In genomic region chr14:64720190-64720589, GRCh38 we compare ENCODE assay signal across 1 cellular context.
TF ChIP-seq lines count a peak whose summit lies in the region.

No MANE protein-coding gene starts in this region.

TF ChIP-seq in HEK293, 187 proteins besides CTCF, POLR2A, EP300 and RAD21 (continued from another document and continues in another):
- TF ChIP-seq ZBTB1 (tag by site-specific recombination; IDR thresholded peaks at IDR 0.05) (no peak), ZNF221 (tag by site-specific recombination; IDR thresholded peaks at IDR 0.05; ENCODE audit: borderline replicate concordance) (no peak), ZNF48 (tag by site-specific recombination; IDR thresholded peaks at IDR 0.05) (no peak), TCF7L2 (IDR thresholded peaks at IDR 0.05; ENCODE audit: borderline replicate concordance, low read depth, low read length) (no peak), ZNF366 (tag by site-specific recombination; conservative IDR thresholded peaks at IDR 0.05) (peak; percentile 66; the same call in 1 of the 2 replicates), ZNF548 (tag by site-specific recombination; IDR thresholded peaks at IDR 0.05) (no peak), ZNF184 (tag by site-specific recombination; IDR thresholded peaks at IDR 0.05) (no peak), ZNF664 (tag by site-specific recombination; IDR thresholded peaks at IDR 0.05) (peak; percentile 98), ZNF792 (tag by site-specific recombination; IDR thresholded peaks at IDR 0.05) (0 out of 2 replicates have a peak, but pooled peaks have one; percentile 51), ZNF426 (tag by site-specific recombination; IDR thresholded peaks at IDR 0.05) (no peak), ZNF394 (tag by site-specific recombination; IDR thresholded peaks at IDR 0.05; ENCODE audit: borderline replicate concordance) (no peak), ZNF202 (tag by site-specific recombination; IDR thresholded peaks at IDR 0.05; ENCODE audit: borderline replicate concordance) (no peak), ZNF350 (tag by site-specific recombination; IDR thresholded peaks at IDR 0.05) (no peak), SP3 (tag by site-specific recombination; IDR thresholded peaks at IDR 0.05) (no peak), ZNF76 (tag by site-specific recombination; IDR thresholded peaks at IDR 0.05; ENCODE audit: borderline replicate concordance, low read depth) (no peak), ZNF266 (tag by site-specific recombination; IDR thresholded peaks at IDR 0.05; ENCODE audit: low read depth) (no peak), ZIC2 (tag by site-specific recombination; IDR thresholded peaks at IDR 0.05) (peak; percentile 92), MEIS1 (CRISPR knock-in tag; IDR thresholded peaks at IDR 0.05; ENCODE audit: borderline replicate concordance) (no peak), ZNF404 (tag by site-specific recombination; IDR thresholded peaks at IDR 0.05) (no peak), ZNF549 (tag by site-specific recombination; IDR thresholded peaks at IDR 0.05) (no peak), SETDB1 (IDR thresholded peaks at IDR 0.05; ENCODE audit: insufficient read length, low read length) (no peak), BCL11B (tag by site-specific recombination; IDR thresholded peaks at IDR 0.05; ENCODE audit: low read depth) (no peak), ZNF175 (tag by site-specific recombination; IDR thresholded peaks at IDR 0.05) (no peak), ZBTB49 (tag by site-specific recombination; IDR thresholded peaks at IDR 0.05; ENCODE audit: low read depth) (no peak), KLF17 (tag by site-specific recombination; IDR thresholded peaks at IDR 0.05) (peak; percentile 66; the same call in 1 of the 2 replicates), GLIS2 (tag by site-specific recombination; IDR thresholded peaks at IDR 0.05) (no peak), ZNF560 (tag by site-specific recombination; IDR thresholded peaks at IDR 0.05; ENCODE audit: borderline replicate concordance) (no peak), ZNF701 (tag by site-specific recombination; IDR thresholded peaks at IDR 0.05) (no peak), ZNF707 (tag by site-specific recombination; IDR thresholded peaks at IDR 0.05) (no peak), HOXA7 (CRISPR knock-in tag; IDR thresholded peaks at IDR 0.05; ENCODE audit: borderline replicate concordance) (no peak), ELK4 (IDR thresholded peaks at IDR 0.05; ENCODE audit: borderline replicate concordance, low read depth, low read length) (no peak), ZBTB48 (tag by site-specific recombination; IDR thresholded peaks at IDR 0.05) (no peak), AEBP2 (tag by site-specific recombination; IDR thresholded peaks at IDR 0.05; ENCODE audit: borderline replicate concordance) (no peak), ZBTB44 (tag by site-specific recombination; IDR thresholded peaks at IDR 0.05) (no peak), PRDM1 (tag by site-specific recombination; IDR thresholded peaks at IDR 0.05) (no peak; the same call in 1 of the 2 replicates), ZNF558 (tag by site-specific recombination; IDR thresholded peaks at IDR 0.05) (no peak), HOXC10 (CRISPR knock-in tag; IDR thresholded peaks at IDR 0.05) (no peak), WT1 (tag by site-specific recombination; IDR thresholded peaks at IDR 0.05) (no peak; the same call in 1 of the 2 replicates), ZSCAN5A (tag by site-specific recombination; IDR thresholded peaks at IDR 0.05) (no peak), ZNF354C (tag by site-specific recombination; IDR thresholded peaks at IDR 0.05; ENCODE audit: borderline replicate concordance, low read depth) (no peak), KLF1 (tag by site-specific recombination; IDR thresholded peaks at IDR 0.05) (no peak), ZNF776 (tag by site-specific recombination; IDR thresholded peaks at IDR 0.05; ENCODE audit: borderline replicate concordance) (no peak), KLF7 (tag by site-specific recombination; IDR thresholded peaks at IDR 0.05; ENCODE audit: borderline replicate concordance) (no peak), GLIS1 (tag by site-specific recombination; IDR thresholded peaks at IDR 0.05) (peak; percentile 52; the same call in 1 of the 2 replicates)
- TF ChIP-seq, protein P1, sequence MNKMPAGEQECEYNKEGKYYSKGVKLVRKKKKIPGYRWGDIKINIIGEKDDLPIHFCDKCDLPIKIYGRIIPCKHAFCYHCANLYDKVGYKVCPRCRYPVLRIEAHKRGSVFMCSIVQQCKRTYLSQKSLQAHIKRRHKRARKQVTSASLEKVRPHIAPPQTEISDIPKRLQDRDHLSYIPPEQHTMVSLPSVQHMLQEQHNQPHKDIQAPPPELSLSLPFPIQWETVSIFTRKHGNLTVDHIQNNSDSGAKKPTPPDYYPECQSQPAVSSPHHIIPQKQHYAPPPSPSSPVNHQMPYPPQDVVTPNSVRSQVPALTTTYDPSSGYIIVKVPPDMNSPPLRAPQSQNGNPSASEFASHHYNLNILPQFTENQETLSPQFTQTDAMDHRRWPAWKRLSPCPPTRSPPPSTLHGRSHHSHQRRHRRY (tag by site-specific recombination; IDR thresholded peaks at IDR 0.05): no peak
- TF ChIP-seq, protein P2, sequence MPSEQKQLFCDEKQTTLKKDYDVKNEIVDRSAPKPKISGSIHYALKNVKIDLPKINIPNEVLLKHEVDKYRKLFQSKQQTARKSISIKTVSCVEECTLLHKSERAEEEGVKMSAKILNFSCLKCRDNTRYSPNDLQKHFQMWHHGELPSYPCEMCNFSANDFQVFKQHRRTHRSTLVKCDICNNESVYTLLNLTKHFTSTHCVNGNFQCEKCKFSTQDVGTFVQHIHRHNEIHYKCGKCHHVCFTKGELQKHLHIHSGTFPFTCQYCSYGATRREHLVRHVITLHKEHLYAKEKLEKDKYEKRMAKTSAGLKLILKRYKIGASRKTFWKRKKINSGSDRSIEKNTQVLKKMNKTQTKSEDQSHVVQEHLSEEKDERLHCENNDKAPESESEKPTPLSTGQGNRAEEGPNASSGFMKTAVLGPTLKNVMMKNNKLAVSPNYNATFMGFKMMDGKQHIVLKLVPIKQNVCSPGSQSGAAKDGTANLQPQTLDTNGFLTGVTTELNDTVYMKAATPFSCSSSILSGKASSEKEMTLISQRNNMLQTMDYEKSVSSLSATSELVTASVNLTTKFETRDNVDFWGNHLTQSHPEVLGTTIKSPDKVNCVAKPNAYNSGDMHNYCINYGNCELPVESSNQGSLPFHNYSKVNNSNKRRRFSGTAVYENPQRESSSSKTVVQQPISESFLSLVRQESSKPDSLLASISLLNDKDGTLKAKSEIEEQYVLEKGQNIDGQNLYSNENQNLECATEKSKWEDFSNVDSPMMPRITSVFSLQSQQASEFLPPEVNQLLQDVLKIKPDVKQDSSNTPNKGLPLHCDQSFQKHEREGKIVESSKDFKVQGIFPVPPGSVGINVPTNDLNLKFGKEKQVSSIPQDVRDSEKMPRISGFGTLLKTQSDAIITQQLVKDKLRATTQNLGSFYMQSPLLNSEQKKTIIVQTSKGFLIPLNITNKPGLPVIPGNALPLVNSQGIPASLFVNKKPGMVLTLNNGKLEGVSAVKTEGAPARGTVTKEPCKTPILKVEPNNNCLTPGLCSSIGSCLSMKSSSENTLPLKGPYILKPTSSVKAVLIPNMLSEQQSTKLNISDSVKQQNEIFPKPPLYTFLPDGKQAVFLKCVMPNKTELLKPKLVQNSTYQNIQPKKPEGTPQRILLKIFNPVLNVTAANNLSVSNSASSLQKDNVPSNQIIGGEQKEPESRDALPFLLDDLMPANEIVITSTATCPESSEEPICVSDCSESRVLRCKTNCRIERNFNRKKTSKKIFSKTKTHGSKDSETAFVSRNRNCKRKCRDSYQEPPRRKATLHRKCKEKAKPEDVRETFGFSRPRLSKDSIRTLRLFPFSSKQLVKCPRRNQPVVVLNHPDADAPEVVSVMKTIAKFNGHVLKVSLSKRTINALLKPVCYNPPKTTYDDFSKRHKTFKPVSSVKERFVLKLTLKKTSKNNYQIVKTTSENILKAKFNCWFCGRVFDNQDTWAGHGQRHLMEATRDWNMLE (tag by site-specific recombination; conservative IDR thresholded peaks at IDR 0.05; ENCODE audit: low read depth): no peak
- TF ChIP-seq, protein P3, sequence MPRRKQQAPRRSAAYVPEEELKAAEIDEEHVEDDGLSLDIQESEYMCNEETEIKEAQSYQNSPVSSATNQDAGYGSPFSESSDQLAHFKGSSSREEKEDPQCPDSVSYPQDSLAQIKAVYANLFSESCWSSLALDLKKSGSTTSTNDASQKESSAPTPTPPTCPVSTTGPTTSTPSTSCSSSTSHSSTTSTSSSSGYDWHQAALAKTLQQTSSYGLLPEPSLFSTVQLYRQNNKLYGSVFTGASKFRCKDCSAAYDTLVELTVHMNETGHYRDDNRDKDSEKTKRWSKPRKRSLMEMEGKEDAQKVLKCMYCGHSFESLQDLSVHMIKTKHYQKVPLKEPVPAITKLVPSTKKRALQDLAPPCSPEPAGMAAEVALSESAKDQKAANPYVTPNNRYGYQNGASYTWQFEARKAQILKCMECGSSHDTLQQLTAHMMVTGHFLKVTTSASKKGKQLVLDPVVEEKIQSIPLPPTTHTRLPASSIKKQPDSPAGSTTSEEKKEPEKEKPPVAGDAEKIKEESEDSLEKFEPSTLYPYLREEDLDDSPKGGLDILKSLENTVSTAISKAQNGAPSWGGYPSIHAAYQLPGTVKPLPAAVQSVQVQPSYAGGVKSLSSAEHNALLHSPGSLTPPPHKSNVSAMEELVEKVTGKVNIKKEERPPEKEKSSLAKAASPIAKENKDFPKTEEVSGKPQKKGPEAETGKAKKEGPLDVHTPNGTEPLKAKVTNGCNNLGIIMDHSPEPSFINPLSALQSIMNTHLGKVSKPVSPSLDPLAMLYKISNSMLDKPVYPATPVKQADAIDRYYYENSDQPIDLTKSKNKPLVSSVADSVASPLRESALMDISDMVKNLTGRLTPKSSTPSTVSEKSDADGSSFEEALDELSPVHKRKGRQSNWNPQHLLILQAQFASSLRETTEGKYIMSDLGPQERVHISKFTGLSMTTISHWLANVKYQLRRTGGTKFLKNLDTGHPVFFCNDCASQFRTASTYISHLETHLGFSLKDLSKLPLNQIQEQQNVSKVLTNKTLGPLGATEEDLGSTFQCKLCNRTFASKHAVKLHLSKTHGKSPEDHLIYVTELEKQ (tag by site-specific recombination; IDR thresholded peaks at IDR 0.05; ENCODE audit: borderline replicate concordance): peak; percentile 85; the same call in 1 of the 2 replicates
